20 cellular contexts compared by ENCODE assay signal in the genomic region with DNA sequence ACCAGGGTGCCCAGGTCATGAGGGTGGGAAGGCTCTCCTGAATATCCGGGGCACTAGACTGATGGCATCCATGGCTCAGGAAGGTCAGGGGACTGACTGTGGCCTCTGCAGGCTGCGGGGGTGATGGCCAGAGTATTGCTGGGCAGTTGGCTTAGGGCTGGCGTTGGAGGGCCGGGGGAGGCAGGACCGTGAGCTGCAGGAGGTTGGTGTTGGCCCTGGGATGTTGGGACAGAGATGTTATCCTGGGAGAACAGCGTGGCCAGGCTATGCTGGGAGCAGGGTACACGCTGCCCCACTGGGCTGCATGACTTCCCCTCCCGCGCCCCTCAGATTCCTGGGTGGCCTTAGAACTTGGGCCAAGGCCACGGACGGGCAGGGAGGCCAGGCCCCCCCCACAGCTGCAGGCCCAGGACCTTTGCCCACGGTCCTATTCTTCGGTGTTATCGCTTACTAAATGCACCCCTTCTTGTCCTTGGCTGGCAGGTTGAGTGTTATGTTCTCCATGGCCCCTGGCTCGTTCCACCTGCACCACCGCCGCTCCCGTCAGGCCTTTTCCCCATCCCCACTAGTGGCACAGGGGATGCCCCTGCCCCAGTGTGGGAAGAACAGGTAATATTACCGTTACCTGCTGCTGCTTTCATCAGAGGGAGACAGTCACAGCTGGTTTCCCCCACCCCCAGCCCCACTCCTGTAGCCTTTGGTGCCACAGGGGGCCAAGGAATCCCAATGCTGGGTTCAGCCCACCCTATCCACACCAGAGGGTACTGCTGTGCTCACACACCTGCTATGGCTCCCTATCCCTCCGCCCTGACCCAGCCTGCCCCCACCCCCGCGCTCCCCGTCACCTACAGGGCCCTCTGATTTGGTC. TPM values are rescaled to one million over a fixed set of nuclear protein-coding genes. Genes with fewer than 3 reads are reported as not detected.
DNase-seq lines count a peak whose midpoint lies in the region; ATAC-seq and TF ChIP-seq lines count a peak whose summit lies in the region.
"Had no signal": no experiment of that assay in that cellular context is flagged by ENCODE, and none has a peak within 500 bp of the region (broad histone marks: within the 10 kb centered on the region; RNA-seq: fewer than 3 reads in every experiment).

No MANE protein-coding gene starts in this region.

- H3K9me3 ChIP-seq in endodermal cell (ENCODE audit: control insufficient read depth, low read length), result no peaks in the 10 kb centered on the region
- H3K9me3 ChIP-seq: adrenal gland, MG63, uterus had no signal

- CTCF ChIA-PET in T-cell (lab: Charles Lee), result no interaction called here

- ATAC-seq in T-cell (replicated peaks in 1 of 4) (no peak), GM19455 (IDR thresholded peaks at IDR 0.05; ENCODE audit: unreplicated experiment) (no peak)
- ATAC-seq: activated T-cell treated with anti-CD3 and anti-CD28 coated beads, Interleukin-2, amount 50 U/mL, for 4 hours had no signal

- DNase-seq in activated T-cell treated with anti-CD3 and anti-CD28 coated beads, Interleukin-2, amount 50 U/mL, for 24 hours, result no peak
- no peak for DNase-seq in activated T-cell treated with anti-CD3 and anti-CD28 coated beads, Interleukin-2, amount 50 U/mL, for 1 hour
- DNase-seq in T-cell (no peak), endodermal cell (no peak), progenitor cell of endocrine pancreas (ENCODE audit: low spot score, unreplicated experiment) (no peak), hepatic stellate cell (ENCODE audit: low spot score) (no peak)
- DNase-seq in activated effector memory CD4-positive, alpha-beta T cell treated with anti-CD3 and anti-CD28 coated beads, Interleukin-2, amount 50 U/mL, for 16 hours, result no peak
- DNase-seq: activated T-cell treated with anti-CD3 and anti-CD28 coated beads, Interleukin-2, amount 50 U/mL, for 4 hours; hypothalamus; kidney glomerular epithelial cell; mesenchymal stem cell; MG63; NCI-H187; nucleus accumbens; SHP77 treated with DMSO at 0.1 percent for 48 hours; T-helper 9 cell; uterus had no signal

- H3K9me3 Mint-ChIP-seq in activated T-cell treated with anti-CD3 and anti-CD28 coated beads, Interleukin-2, amount 50 U/mL, for 24 hours, result peaks cover 2% of the 10 kb centered on the region
- H3K9me3 Mint-ChIP-seq in T-cell, result peaks cover 0 to 3% (median 0%) of the 10 kb centered on the region in 3 donors
- peaks cover 3% of the 10 kb centered on the region for H3K9me3 Mint-ChIP-seq in endodermal cell
- no peaks in the 10 kb centered on the region for H3K9me3 Mint-ChIP-seq in progenitor cell of endocrine pancreas (ENCODE audit: low read depth)

- TF ChIP-seq CTCF in endodermal cell (conservative IDR thresholded peaks at IDR 0.05) (no peak), progenitor cell of endocrine pancreas (IDR thresholded peaks at IDR 0.05; ENCODE audit: unreplicated experiment) (no peak)

- H3K4me1 ChIP-seq in endodermal cell (ENCODE audit: control insufficient read depth, insufficient read depth, low read length), result peaks cover 15% of the 10 kb centered on the region

- H3K36me3 ChIP-seq in endodermal cell (ENCODE audit: control insufficient read depth, insufficient read depth, low read length), result peaks cover 4% of the 10 kb centered on the region
- H3K36me3 ChIP-seq: uterus had no signal

- H3K36me3 Mint-ChIP-seq in activated T-cell treated with anti-CD3 and anti-CD28 coated beads, Interleukin-2, amount 50 U/mL, for 24 hours (ENCODE audit: low read depth), result peaks cover 35% of the 10 kb centered on the region
- H3K36me3 Mint-ChIP-seq in T-cell, result peaks cover 8% of the 10 kb centered on the region
- peaks cover 12% of the 10 kb centered on the region for H3K36me3 Mint-ChIP-seq in endodermal cell (ENCODE audit: low read depth)
- H3K36me3 Mint-ChIP-seq in progenitor cell of endocrine pancreas (ENCODE audit: insufficient read depth), result peaks cover 3% of the 10 kb centered on the region

- H3K27me3 Mint-ChIP-seq in activated T-cell treated with anti-CD3 and anti-CD28 coated beads, Interleukin-2, amount 50 U/mL, for 24 hours, result no peaks in the 10 kb centered on the region
- no peaks in the 10 kb centered on the region for H3K27me3 Mint-ChIP-seq in T-cell
- H3K27me3 Mint-ChIP-seq in endodermal cell (ENCODE audit: insufficient read depth), result peaks cover 3% of the 10 kb centered on the region
- H3K27me3 Mint-ChIP-seq in progenitor cell of endocrine pancreas, result no peaks in the 10 kb centered on the region

- WGBS in endodermal cell (ENCODE audit: insufficient coverage in 1 of 2, insufficient read length in 1 of 2), 2 experiments, result 88 to 95% methylated on average over 8 to 23 of the region's 23 CpGs

- no peak overlapping the region for H3K27ac ChIP-seq in endodermal cell (ENCODE audit: low read depth, low read length)

- H3K9ac ChIP-seq in endodermal cell (ENCODE audit: extremely low read depth, low read length, poor library complexity, severe bottlenecking), result no peak overlapping the region

- no peak overlapping the region for H3K4me3 Mint-ChIP-seq in activated T-cell treated with anti-CD3 and anti-CD28 coated beads, Interleukin-2, amount 50 U/mL, for 24 hours
- H3K4me3 Mint-ChIP-seq in T-cell (peak overlapping the region in 1 of 3 donors; percentile 19), endodermal cell (no peak overlapping the region), progenitor cell of endocrine pancreas (ENCODE audit: low read depth) (no peak overlapping the region)
- H3K4me3 Mint-ChIP-seq: activated T-cell treated with anti-CD3 and anti-CD28 coated beads, Interleukin-2, amount 50 U/mL, for 4 hours had no signal

- H3K4me1 Mint-ChIP-seq in activated T-cell treated with anti-CD3 and anti-CD28 coated beads, Interleukin-2, amount 50 U/mL, for 24 hours (ENCODE audit: low read depth), result peaks cover 26% of the 10 kb centered on the region
- peaks cover 26 to 38% (median 37%) of the 10 kb centered on the region in 3 donors for H3K4me1 Mint-ChIP-seq in T-cell
- H3K4me1 Mint-ChIP-seq in endodermal cell, result peaks cover 13% of the 10 kb centered on the region
- H3K4me1 Mint-ChIP-seq in progenitor cell of endocrine pancreas (ENCODE audit: low read depth), result peaks cover 22% of the 10 kb centered on the region

- no peak overlapping the region for H3K4me3 ChIP-seq in endodermal cell (ENCODE audit: low read length)
- H3K4me3 ChIP-seq: adrenal gland, MG63, uterus had no signal

- peak overlapping the region; percentile 76 for H3K27ac Mint-ChIP-seq in activated T-cell treated with anti-CD3 and anti-CD28 coated beads, Interleukin-2, amount 50 U/mL, for 24 hours
- H3K27ac Mint-ChIP-seq in T-cell, result peak overlapping the region; percentile 65 to 75
- H3K27ac Mint-ChIP-seq in endodermal cell, result peak overlapping the region; percentile 64
- H3K27ac Mint-ChIP-seq in progenitor cell of endocrine pancreas, result peak overlapping the region; percentile 33

- no peaks in the 10 kb centered on the region for H3K27me3 ChIP-seq in endodermal cell (ENCODE audit: control insufficient read depth, insufficient read depth, low read length, poor library complexity, severe bottlenecking)
- H3K27me3 ChIP-seq: adrenal gland, MG63, uterus had no signal

- POLR2A ChIA-PET in T-cell (lab: Charles Lee), result no interaction called here

RNA-seq across cellular contexts. Expression of a gene that starts 3.2 kb away (rescaled TPM):
- total RNA-seq in T-cell (10 to 100 TPM; 38.3 to 59.8 (median 55.0) TPM), endodermal cell (100 to 1,000 TPM; 156 to 212 TPM), progenitor cell of endocrine pancreas (234 TPM in 2 replicates)
- polyA plus RNA-seq in endodermal cell (2013, experiment 1 of 2), result 502 TPM
- 458 TPM for polyA plus RNA-seq in endodermal cell (2013, experiment 2 of 2)

RNA-seq across cellular contexts. Expression of a gene that starts 22.0 kb away (rescaled TPM):
- 100 to 1,000 TPM in 4 of 5 donors, 10 to 100 TPM in 1; 71.3 to 127 (median 102) TPM for total RNA-seq in T-cell
- 10 to 100 TPM; 35.9 to 43.5 TPM for total RNA-seq in endodermal cell
- 154 TPM for polyA plus RNA-seq in endodermal cell (2013, experiment 1 of 2)
- polyA plus RNA-seq in endodermal cell (2013, experiment 2 of 2), result 157 TPM
- total RNA-seq in progenitor cell of endocrine pancreas, result 57.7 and 61.8 TPM in 2 replicates

RNA-seq across cellular contexts. Expression of a gene that starts 43.7 kb away (rescaled TPM):
- total RNA-seq in T-cell, result under 1 TPM in 3 of 5 donors, not detected in 2; 0.16 to 0.33 (median 0.30) TPM
- not detected for total RNA-seq in endodermal cell
- 0.21 TPM for polyA plus RNA-seq in endodermal cell (2013, experiment 1 of 2)
- polyA plus RNA-seq in endodermal cell (2013, experiment 2 of 2), result 0.21 TPM
- total RNA-seq in progenitor cell of endocrine pancreas, result not detected in 2 replicates
- total RNA-seq: activated T-cell treated with anti-CD3 and anti-CD28 coated beads, Interleukin-2, amount 50 U/mL, for 4 hours; Daoy had no signal

RNA-seq across cellular contexts. Expression of a gene that starts 55.2 kb away (rescaled TPM):
- total RNA-seq in T-cell (1 to 10 TPM in 3 of 5 donors, not detected in 2; 1.5 to 1.7 (median 1.5) TPM), endodermal cell (1 to 10 TPM in 1 of 2 donors, under 1 TPM in 1; 0.90 to 2.2 TPM), progenitor cell of endocrine pancreas (10.5 and 14.4 TPM in 2 replicates)
- 15.5 TPM for polyA plus RNA-seq in endodermal cell (2013, experiment 1 of 2)
- polyA plus RNA-seq in endodermal cell (2013, experiment 2 of 2), result 18.2 TPM
